In the genomic region with DNA sequence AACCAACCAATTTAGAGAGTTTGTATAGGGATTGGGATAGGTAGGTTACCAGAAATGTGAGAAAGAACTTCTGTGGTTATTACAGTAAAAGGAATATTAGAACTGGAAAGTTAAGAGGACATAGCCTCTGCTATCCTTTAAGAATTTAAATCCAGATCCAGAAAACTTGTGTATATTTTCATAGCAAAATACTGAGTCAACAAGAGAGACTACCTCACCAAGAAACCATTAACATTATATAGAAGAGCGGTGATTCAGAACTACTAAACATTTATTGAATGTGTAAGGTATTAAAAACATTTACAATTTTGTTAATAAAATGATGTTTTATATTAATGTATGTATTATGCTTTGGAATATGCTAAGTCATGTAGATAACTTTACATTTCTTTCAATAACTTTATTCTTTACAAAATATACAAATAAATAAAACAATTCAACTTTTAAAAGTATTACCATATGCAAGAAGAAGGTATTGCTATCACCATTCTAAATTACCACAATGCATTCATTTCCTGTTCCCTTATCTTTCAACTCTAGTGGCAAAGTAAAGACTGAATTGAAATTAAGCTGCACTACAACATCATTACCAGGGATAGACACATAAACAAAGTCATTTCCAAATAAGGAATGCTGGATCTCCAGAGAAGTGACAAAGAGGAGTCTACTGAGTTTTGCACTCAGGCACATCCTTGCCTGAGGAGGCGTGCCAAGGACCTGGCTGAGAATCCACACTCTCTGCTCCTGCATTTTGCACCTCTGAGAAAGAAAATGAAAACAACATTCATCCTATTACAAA, we compare ENCODE assay signal across 17 cellular contexts.
"Had no signal": no experiment of that assay in that cellular context is flagged by ENCODE, and none has a peak within 500 bp of the region (broad histone marks: within the 10 kb centered on the region; RNA-seq: fewer than 3 reads in every experiment).

No MANE protein-coding gene starts in this region.

- H2AFZ ChIP-seq: hepatocyte had no signal

- H3K4me3 ChIP-seq: esophagus squamous epithelium, gastrocnemius medialis, hepatocyte, mucosa of descending colon, transverse colon had no signal

- H3K9me3 ChIP-seq: esophagus squamous epithelium, gastrocnemius medialis, mucosa of descending colon, transverse colon had no signal

- H3K4me2 ChIP-seq: hepatocyte had no signal

- H3K36me3 ChIP-seq: esophagus squamous epithelium, gastrocnemius medialis, transverse colon had no signal

- H3K4me1 ChIP-seq: esophagus squamous epithelium, gastrocnemius medialis, transverse colon had no signal

- DNase-seq: activated CD4-positive, alpha-beta T cell treated with anti-CD3 and anti-CD28 coated beads for 48 hours; activated CD8-positive, alpha-beta memory T cell treated with anti-CD3 and anti-CD28 coated beads, Interleukin-2, amount 50 U/mL, for 48 hours; activated CD8-positive, alpha-beta T cell treated with anti-CD3 and anti-CD28 coated beads, Interleukin-2, amount 10 ng/mL, durations not matched to agents 7 days and 5 days; activated naive CD4-positive, alpha-beta T cell treated with anti-CD3 and anti-CD28 coated beads, Interleukin-2, amount 10 ng/mL, durations not matched to agents 7 days and 5 days; esophagus squamous epithelium; gastrocnemius medialis; left colon; mammary epithelial cell; mucosa of descending colon; natural killer cell; right cardiac atrium; stimulated activated CD4-positive, alpha-beta T cell treated with anti-CD3 and anti-CD28 coated beads, Interleukin-1b, Interleukin-23, amount 100 ng/mL, for 48 hours; T1000; transverse colon had no signal

- H3K79me2 ChIP-seq: hepatocyte had no signal

- ATAC-seq: activated CD8-positive, alpha-beta T cell treated with anti-CD3 and anti-CD28 coated beads, Interleukin-2, amount 10 ng/mL, durations not matched to agents 7 days and 5 days; gastrocnemius medialis; left colon; mucosa of descending colon; natural killer cell; right cardiac atrium; stimulated activated memory B cell treated with anti-CD40 and anti-IgM and Interleukin-4, amounts not matched to agents 10 μg/mL and 1 μg/mL and 100 μg/mL, for 72 hours had no signal

- H3K27me3 ChIP-seq: esophagus squamous epithelium, gastrocnemius medialis, hepatocyte, transverse colon had no signal

- FAIRE-seq: endometrium had no signal

- H3K27ac ChIP-seq: esophagus squamous epithelium, gastrocnemius medialis, hepatocyte, transverse colon had no signal
